ENCODE assay signal across 17 cellular contexts in the genomic region with DNA sequence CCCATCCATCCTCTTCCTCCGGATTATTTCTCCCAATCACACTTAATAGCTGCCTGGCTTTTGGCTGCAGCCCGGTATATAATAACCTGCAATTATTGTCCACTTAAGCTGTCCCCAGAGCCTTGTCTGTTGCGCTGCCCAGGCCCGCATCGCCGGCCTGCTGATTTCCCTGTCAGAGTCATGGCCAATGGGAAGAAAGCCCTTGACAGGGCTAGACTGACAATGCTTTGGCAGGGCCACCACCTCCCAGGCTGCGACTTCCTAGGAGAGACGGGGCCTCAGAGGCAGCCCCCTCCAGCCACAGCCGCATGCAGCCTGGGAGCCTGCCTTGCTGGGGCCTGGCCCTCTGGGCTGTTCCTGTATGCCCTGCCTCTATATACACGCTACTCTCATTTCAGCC. TPM values are rescaled to one million over a fixed set of nuclear protein-coding genes. Genes with fewer than 3 reads are reported as not detected.
"Had no signal": no experiment of that assay in that cellular context is flagged by ENCODE, and none has a peak within 500 bp of the region (broad histone marks: within the 10 kb centered on the region; RNA-seq: fewer than 3 reads in every experiment).

No MANE protein-coding gene starts in this region.

- H3K4me3 Mint-ChIP-seq: activated CD4-positive, alpha-beta memory T cell treated with anti-CD3 and anti-CD28 coated beads for 36 hours; activated T-cell treated with anti-CD3 and anti-CD28 coated beads, Interleukin-2, amount 50 U/mL, for 72 hours; memory B cell; natural killer cell; stimulated activated naive B cell treated with anti-CD40 and anti-IgM and Interleukin-4, amounts not matched to agents 10 μg/mL and 1 μg/mL and 100 μg/mL, for 72 hours had no signal

- ATAC-seq: activated T-cell treated with anti-CD3 and anti-CD28 coated beads, Interleukin-2, amount 50 U/mL, for 72 hours; left lung; natural killer cell; stimulated activated naive B cell treated with anti-CD40 and anti-IgM and Interleukin-4, amounts not matched to agents 10 μg/mL and 1 μg/mL and 100 μg/mL, for 72 hours had no signal

- H3K9me3 Mint-ChIP-seq: activated CD4-positive, alpha-beta memory T cell treated with anti-CD3 and anti-CD28 coated beads for 36 hours; activated T-cell treated with anti-CD3 and anti-CD28 coated beads, Interleukin-2, amount 50 U/mL, for 72 hours; stimulated activated naive B cell treated with anti-CD40 and anti-IgM and Interleukin-4, amounts not matched to agents 10 μg/mL and 1 μg/mL and 100 μg/mL, for 72 hours had no signal

- H3K27ac Mint-ChIP-seq: activated CD4-positive, alpha-beta memory T cell treated with anti-CD3 and anti-CD28 coated beads for 36 hours; activated T-cell treated with anti-CD3 and anti-CD28 coated beads, Interleukin-2, amount 50 U/mL, for 72 hours; memory B cell; natural killer cell; stimulated activated naive B cell treated with anti-CD40 and anti-IgM and Interleukin-4, amounts not matched to agents 10 μg/mL and 1 μg/mL and 100 μg/mL, for 72 hours had no signal

- H3K36me3 Mint-ChIP-seq: activated CD4-positive, alpha-beta memory T cell treated with anti-CD3 and anti-CD28 coated beads for 36 hours; memory B cell; natural killer cell; stimulated activated naive B cell treated with anti-CD40 and anti-IgM and Interleukin-4, amounts not matched to agents 10 μg/mL and 1 μg/mL and 100 μg/mL, for 72 hours had no signal

- H3K9me3 ChIP-seq: esophagus squamous epithelium, left lung, sigmoid colon had no signal

- H3K4me1 ChIP-seq: left lung, sigmoid colon had no signal

- H3K27ac ChIP-seq: esophagus squamous epithelium, left lung, sigmoid colon had no signal

- H3K4me3 ChIP-seq: esophagus squamous epithelium, left lung, sigmoid colon had no signal

- H3K36me3 ChIP-seq: esophagus squamous epithelium, left lung, sigmoid colon had no signal

- H3K4me1 Mint-ChIP-seq: memory B cell, natural killer cell had no signal

- DNase-seq: activated CD4-positive, alpha-beta memory T cell treated with anti-CD3 and anti-CD28 coated beads for 36 hours; activated CD4-positive, alpha-beta T cell treated with anti-CD3 and anti-CD28 coated beads for 1 hour; activated CD8-positive, alpha-beta memory T cell treated with anti-CD3 and anti-CD28 coated beads, Interleukin-2, amount 50 U/mL, for 4 hours; activated T-cell treated with anti-CD3 and anti-CD28 coated beads, Interleukin-2, amount 50 U/mL, for 72 hours; esophagus squamous epithelium; foreskin fibroblast; head of caudate nucleus; natural killer cell; sigmoid colon; stimulated activated CD4-positive, alpha-beta T cell treated with anti-CD3 and anti-CD28 coated beads, Interleukin-2, amount 100 ng/mL, for 24 hours; stimulated activated naive B cell treated with anti-CD40 and anti-IgM and Interleukin-4, amounts not matched to agents 10 μg/mL and 1 μg/mL and 100 μg/mL, for 72 hours; trophoblast cell had no signal

RNA-seq across cellular contexts. Expression of gene CELF4, which starts 10.0 kb away (rescaled TPM):
- total RNA-seq: activated CD4-positive, alpha-beta memory T cell treated with anti-CD3 and anti-CD28 coated beads for 36 hours; activated T-cell treated with anti-CD3 and anti-CD28 coated beads, Interleukin-2, amount 50 U/mL, for 72 hours; esophagus squamous epithelium; natural killer cell; osteoblast; pulmonary artery endothelial cell; subcutaneous adipose tissue had no signal
